8 cellular contexts compared by ENCODE assay signal in the genomic region with DNA sequence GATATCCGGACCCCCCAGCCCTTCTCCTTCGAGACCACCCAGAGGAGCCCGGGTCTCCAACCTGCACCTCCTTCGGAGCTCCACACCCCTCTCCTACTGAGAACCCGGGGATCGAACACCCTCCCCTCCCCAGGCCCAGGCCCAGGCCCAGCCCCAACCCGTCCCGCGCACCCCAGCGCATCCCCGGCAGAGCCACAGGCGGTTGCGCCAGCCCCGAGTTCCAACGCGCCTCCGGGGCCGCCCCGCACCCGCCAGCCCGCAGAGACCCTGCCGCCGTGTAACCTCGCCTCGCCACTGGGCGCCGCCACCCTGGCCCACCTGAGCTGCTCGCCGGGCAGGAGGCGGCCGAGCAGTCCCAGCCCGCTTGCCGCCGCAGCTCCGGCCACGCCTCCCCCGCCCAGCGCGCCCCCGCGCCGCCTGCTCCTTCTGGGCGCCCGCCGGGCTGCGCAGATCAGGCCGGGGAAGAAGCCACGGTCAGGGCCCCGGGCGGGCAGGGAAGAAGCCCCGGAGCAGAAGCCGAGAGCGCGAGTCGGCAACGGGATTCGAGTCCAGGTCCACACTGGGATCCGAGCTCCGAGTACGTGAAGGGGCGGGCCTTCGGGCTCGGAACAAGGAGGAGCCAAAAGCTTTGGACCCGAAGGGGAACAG. TPM values are rescaled to one million over a fixed set of nuclear protein-coding genes. Genes with fewer than 3 reads are reported as not detected.
A peak's percentile ranks its signal among the peaks of the same experiment; 100 is the strongest.
DNase-seq lines count a peak whose midpoint lies in the region; ATAC-seq lines count a peak whose summit lies in the region.

A gene with protein sequence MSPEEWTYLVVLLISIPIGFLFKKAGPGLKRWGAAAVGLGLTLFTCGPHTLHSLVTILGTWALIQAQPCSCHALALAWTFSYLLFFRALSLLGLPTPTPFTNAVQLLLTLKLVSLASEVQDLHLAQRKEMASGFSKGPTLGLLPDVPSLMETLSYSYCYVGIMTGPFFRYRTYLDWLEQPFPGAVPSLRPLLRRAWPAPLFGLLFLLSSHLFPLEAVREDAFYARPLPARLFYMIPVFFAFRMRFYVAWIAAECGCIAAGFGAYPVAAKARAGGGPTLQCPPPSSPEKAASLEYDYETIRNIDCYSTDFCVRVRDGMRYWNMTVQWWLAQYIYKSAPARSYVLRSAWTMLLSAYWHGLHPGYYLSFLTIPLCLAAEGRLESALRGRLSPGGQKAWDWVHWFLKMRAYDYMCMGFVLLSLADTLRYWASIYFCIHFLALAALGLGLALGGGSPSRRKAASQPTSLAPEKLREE (minus strand): TSS at position 561 of the 648 bp plus-strand sequence. CDS start 1,072 bp downstream, outside the sequence.

- ATAC-seq in GM19328 (IDR thresholded peaks at IDR 0.05; ENCODE audit: unreplicated experiment) (peak; percentile 15), HG03378 (IDR thresholded peaks at IDR 0.05; ENCODE audit: unreplicated experiment) (peak; percentile 13), Right ventricle myocardium inferior (peak; percentile 0)

- DNase-seq in D341Med (ENCODE audit: low spot score) (peak; percentile 87), Right ventricle myocardium inferior (ENCODE audit: missing footprints) (no peak), pulmonary artery endothelial cell (ENCODE audit: low read depth, low spot score) (no peak), NOMO-1 treated with DMSO at 0.1 percent for 48 hours (lab: John Stamatoyannopoulos, UW; ENCODE audit: unreplicated experiment) (no peak), OCI-M1 (lab: John Stamatoyannopoulos, UW) (no peak)
- DNase-seq in activated CD4-positive, alpha-beta T cell treated with anti-CD3 and anti-CD28 coated beads, Interleukin-2, amount 50 U/mL, for 4 hours = peak; percentile 39 to 43

- intact Hi-C loops in Right ventricle myocardium inferior (cut with DNase I) = no loop called here

RNA-seq across cellular contexts. Expression of the gene that starts here (rescaled TPM):
- total RNA-seq in Right ventricle myocardium inferior (15.1 TPM), pulmonary artery endothelial cell (35.5 and 63.1 TPM in 2 replicates)

Comparison
In these comparisons a context has a peak if more than half of its experiments do, and no peak if none do; other contexts are left out.
1. DNase-seq: peak in D341Med (single experiment) and activated CD4-positive, alpha-beta T cell treated with anti-CD3 and anti-CD28 coated beads, Interleukin-2, amount 50 U/mL, for 4 hours (2 of 2); none in Right ventricle myocardium inferior (single experiment), pulmonary artery endothelial cell (single experiment), NOMO-1 treated with DMSO at 0.1 percent for 48 hours (single experiment) and OCI-M1 (single experiment).
2. Peak in every context shown above with its lines, with median percentiles within 50 percentile points of each other: ATAC-seq.